Comparison of ENCODE assay signal across 23 cellular contexts in the genomic region with DNA sequence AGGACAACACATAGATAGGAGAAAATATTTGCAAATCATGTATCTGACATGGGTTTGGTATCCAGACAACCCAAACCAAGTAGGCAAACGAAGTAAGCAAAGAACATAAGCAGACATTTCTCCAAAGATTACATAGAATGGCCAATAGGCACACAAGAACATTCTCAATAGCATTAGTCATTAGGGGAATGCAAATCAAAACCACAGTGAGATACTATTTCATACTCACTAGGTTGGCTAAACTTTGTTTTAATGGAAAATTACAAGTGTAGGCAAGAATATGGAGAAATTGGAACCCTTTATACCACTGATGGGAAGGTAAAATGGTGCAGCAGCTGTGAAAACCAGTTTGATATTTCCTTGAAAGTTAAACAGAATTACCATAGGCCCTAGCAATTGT.
DNase-seq lines count a peak whose midpoint lies in the region; ATAC-seq, FAIRE-seq and TF ChIP-seq lines count a peak whose summit lies in the region.
"Had no signal": no experiment of that assay in that cellular context is flagged by ENCODE, and none has a peak within 500 bp of the region (broad histone marks: within the 10 kb centered on the region; RNA-seq: fewer than 3 reads in every experiment).

No MANE protein-coding gene starts in this region.

- in situ Hi-C loops in mammary epithelial cell (cut with MboI; ENCODE audit: low sequenced_read_pairs in 2 of 2) = no loop called here

- H3K4me2 ChIP-seq in PC-3 (ENCODE audit: low read length) = no peak overlapping the region
- H3K4me2 ChIP-seq in mammary epithelial cell (ENCODE audit: insufficient read depth, low read depth, low read length) = no peak overlapping the region
- H3K4me2 ChIP-seq in keratinocyte (ENCODE audit: control insufficient read depth, extremely low read depth, insufficient read depth, low read depth, low read length) = no peak overlapping the region
- no peak overlapping the region for H3K4me2 ChIP-seq in neural progenitor cell
- H3K4me2 ChIP-seq: hepatocyte, PC-9 had no signal

- WGBS in mammary epithelial cell (ENCODE audit: low coverage, missing lambda C conversion rate) = 67% methylated on average over 1 of the region's 1 CpG
- WGBS in right cardiac atrium = 85% methylated on average over 1 of the region's 1 CpG

- H3K4me1 ChIP-seq in PC-3 (ENCODE audit: insufficient read depth, low read length) = peaks cover 4% of the 10 kb centered on the region
- peaks cover under 1% of the 10 kb centered on the region for H3K4me1 ChIP-seq in mammary epithelial cell (ENCODE audit: insufficient read depth, low read length)
- peaks cover 5% of the 10 kb centered on the region for H3K4me1 ChIP-seq in keratinocyte (ENCODE audit: control insufficient read depth, extremely low read depth, insufficient read depth, low read length)
- no peaks in the 10 kb centered on the region for H3K4me1 ChIP-seq in CD4-positive, alpha-beta memory T cell (ENCODE audit: insufficient read depth, low read length)
- H3K4me1 ChIP-seq in right cardiac atrium (ENCODE audit: control insufficient read depth, insufficient read depth, low read length) = no peaks in the 10 kb centered on the region
- H3K4me1 ChIP-seq in neural progenitor cell = no peaks in the 10 kb centered on the region

- CTCF ChIA-PET in PC-3 (lab: Charles Lee) = no interaction called here
- CTCF ChIA-PET in mammary epithelial cell (lab: Charles Lee; ENCODE audit: low non-redundant PET) = no interaction called here
- CTCF ChIA-PET in CD4-positive, alpha-beta memory T cell (lab: Charles Lee; ENCODE audit: partially characterized antibody) = no interaction called here

- H3K27me3 ChIP-seq in PC-3 (ENCODE audit: low read length) (no peaks in the 10 kb centered on the region), mammary epithelial cell (ENCODE audit: insufficient read depth, low read length) (no peaks in the 10 kb centered on the region), keratinocyte (ENCODE audit: control insufficient read depth, extremely low read depth, insufficient read depth, low read length) (no peaks in the 10 kb centered on the region), right cardiac atrium (ENCODE audit: control insufficient read depth, insufficient read depth) (no peaks in the 10 kb centered on the region), neural progenitor cell (no peaks in the 10 kb centered on the region)
- no peaks in the 10 kb centered on the region for H3K27me3 ChIP-seq in CD4-positive, alpha-beta memory T cell (ENCODE audit: insufficient read depth, low read length)
- H3K27me3 ChIP-seq: esophagus squamous epithelium, hepatocyte, ovary, transverse colon had no signal

- H3K27ac Mint-ChIP-seq in CD4-positive, alpha-beta memory T cell = no peak overlapping the region
- H3K27ac Mint-ChIP-seq in neural progenitor cell = no peak overlapping the region
- H3K27ac Mint-ChIP-seq in activated CD4-positive, alpha-beta T cell treated with anti-CD3 and anti-CD28 coated beads, Interleukin-2, amount 10 ng/mL, durations not matched to agents 24 days and 14 days = no peak overlapping the region
- H3K27ac Mint-ChIP-seq: activated T-helper 2 cell treated with anti-CD3 and anti-CD28 coated beads, Interferon-gamma antibody, Interleukin-2, Interleukin-4, amounts not matched to agents 10 μg/mL and 5 μg/mL and 100 μg/mL, durations not matched to agents 14 hours and 24 hours and 36 hours; naive B cell; T-helper 2 cell treated with Interferon-gamma antibody and Interleukin-4, amounts not matched to agents 5 μg/mL and 100 μg/mL, for 36 hours had no signal

- BruUV-seq in PC-3 (replicated peaks; lab: Mats Ljungman, UMichigan) (no TSS peak), mammary epithelial cell (replicated peaks; lab: Mats Ljungman, UMichigan) (no TSS peak)

- no peak for TF ChIP-seq CTCF in PC-3 (conservative IDR thresholded peaks at IDR 0.05; ENCODE audit: low read depth, low read length)
- no peak for TF ChIP-seq CTCF in mammary epithelial cell (conservative IDR thresholded peaks at IDR 0.05 in 1 of 2, IDR thresholded peaks at IDR 0.05 in 1 of 2; ENCODE audit: extremely low read depth in 1 of 2, insufficient read depth in 1 of 2, low read depth in 1 of 2, low read length in 2 of 2)
- TF ChIP-seq CTCF in keratinocyte (optimal IDR thresholded peaks at IDR 0.05 in 1 of 3, IDR thresholded peaks at IDR 0.05 in 1 of 3, conservative IDR thresholded peaks at IDR 0.05 in 1 of 3; ENCODE audit: extremely low read depth in 1 of 3, insufficient read depth in 2 of 3, low read length in 3 of 3) = no peak
- no peak for TF ChIP-seq CTCF in neural progenitor cell (IDR thresholded peaks at IDR 0.05)

- peaks cover 2 to 4% of the 10 kb centered on the region in 2 donors for H3K36me3 Mint-ChIP-seq in CD4-positive, alpha-beta memory T cell
- H3K36me3 Mint-ChIP-seq in neural progenitor cell = peaks cover 4% of the 10 kb centered on the region
- H3K36me3 Mint-ChIP-seq in activated CD4-positive, alpha-beta T cell treated with anti-CD3 and anti-CD28 coated beads, Interleukin-2, amount 10 ng/mL, durations not matched to agents 24 days and 14 days (ENCODE audit: low read depth) = peaks cover 11% of the 10 kb centered on the region

- FAIRE-seq in keratinocyte (lab: Jason Lieb, UNC) = peak; percentile 68

- no peaks in the 10 kb centered on the region for H3F3A ChIP-seq in PC-3 (ENCODE audit: low read length, unreplicated experiment)
- H3F3A ChIP-seq in neural progenitor cell (ENCODE audit: low read depth) = no peaks in the 10 kb centered on the region

- H3K36me3 ChIP-seq in PC-3 (ENCODE audit: low read depth, low read length) (no peaks in the 10 kb centered on the region), mammary epithelial cell (ENCODE audit: insufficient read depth, low read length) (no peaks in the 10 kb centered on the region), keratinocyte (ENCODE audit: control insufficient read depth in 2 of 2, extremely low read depth in 1 of 2, insufficient read depth in 2 of 2, low read length in 2 of 2) (no peaks in the 10 kb centered on the region), neural progenitor cell (no peaks in the 10 kb centered on the region)
- no peaks in the 10 kb centered on the region for H3K36me3 ChIP-seq in CD4-positive, alpha-beta memory T cell (ENCODE audit: insufficient read depth, low read length)
- H3K36me3 ChIP-seq: esophagus squamous epithelium, ovary, transverse colon had no signal

- no peak overlapping the region for H3K9ac ChIP-seq in PC-3 (ENCODE audit: low read length)
- H3K9ac ChIP-seq in mammary epithelial cell (ENCODE audit: insufficient read depth, low read length) = no peak overlapping the region
- H3K9ac ChIP-seq in keratinocyte (ENCODE audit: control insufficient read depth, extremely low read depth, insufficient read depth, low read length) = no peak overlapping the region
- H3K9ac ChIP-seq in neural progenitor cell = no peak overlapping the region

- H3K79me2 ChIP-seq in PC-3 (ENCODE audit: low read length) = no peaks in the 10 kb centered on the region
- no peaks in the 10 kb centered on the region for H3K79me2 ChIP-seq in mammary epithelial cell (ENCODE audit: insufficient read depth, low read length)
- no peaks in the 10 kb centered on the region for H3K79me2 ChIP-seq in keratinocyte (ENCODE audit: control insufficient read depth, insufficient read depth, low read length)
- H3K79me2 ChIP-seq in neural progenitor cell (ENCODE audit: low read depth) = no peaks in the 10 kb centered on the region
- H3K79me2 ChIP-seq: hepatocyte had no signal

- H3K27ac ChIP-seq in PC-3 (ENCODE audit: low read length) = no peak overlapping the region
- no peak overlapping the region for H3K27ac ChIP-seq in mammary epithelial cell (ENCODE audit: insufficient read depth, low read depth, low read length)
- H3K27ac ChIP-seq in keratinocyte (ENCODE audit: control insufficient read depth, insufficient read depth, low read length) = no peak overlapping the region
- H3K27ac ChIP-seq in CD4-positive, alpha-beta memory T cell (ENCODE audit: low read depth, low read length) = no peak overlapping the region
- H3K27ac ChIP-seq in right cardiac atrium (ENCODE audit: low read length) = no peak overlapping the region
- H3K27ac ChIP-seq in neural progenitor cell = no peak overlapping the region
- H3K27ac ChIP-seq: esophagus squamous epithelium, hepatocyte, ovary, PC-9, SK-N-MC, transverse colon had no signal

- POLR2A ChIA-PET in PC-3 (lab: Charles Lee; ENCODE audit: unreplicated experiment) = no interaction called here
- POLR2A ChIA-PET in CD4-positive, alpha-beta memory T cell (lab: Charles Lee; ENCODE audit: partially characterized antibody) = no interaction called here

- dilution Hi-C loops in mammary epithelial cell (cut with HindIII; ENCODE audit: low sequenced_read_pairs) = no loop called here
- dilution Hi-C loops in keratinocyte (cut with MboI; ENCODE audit: extremely low pct_ligation_motif_present, low sequenced_read_pairs) = no loop called here

- H3K9me3 ChIP-seq in PC-3 (ENCODE audit: low read length) = no peaks in the 10 kb centered on the region
- no peaks in the 10 kb centered on the region for H3K9me3 ChIP-seq in mammary epithelial cell (replicated peaks; ENCODE audit: insufficient read depth, low read length)
- no peaks in the 10 kb centered on the region for H3K9me3 ChIP-seq in keratinocyte (ENCODE audit: control insufficient read depth, low read depth, low read length)
- no peaks in the 10 kb centered on the region for H3K9me3 ChIP-seq in CD4-positive, alpha-beta memory T cell (ENCODE audit: control insufficient read depth in 1 of 2, low read length in 2 of 2)
- H3K9me3 ChIP-seq in right cardiac atrium (ENCODE audit: control insufficient read depth, low read length) = no peaks in the 10 kb centered on the region
- H3K9me3 ChIP-seq in neural progenitor cell (ENCODE audit: low read depth) = no peaks in the 10 kb centered on the region
- H3K9me3 ChIP-seq: esophagus squamous epithelium, ovary had no signal

- ATAC-seq in PC-3 (peak; percentile 51; the same call in 1 of the 2 replicates), right cardiac atrium (no peak)

- H3K9me1 ChIP-seq in keratinocyte (ENCODE audit: control insufficient read depth, extremely low read depth, insufficient read depth, low read length) = no peaks in the 10 kb centered on the region

- DNase-seq in H4 (ENCODE audit: low spot score) (peak; percentile 61), PC-3 (peak; percentile 50), mammary epithelial cell (peak; percentile 56), keratinocyte (ENCODE audit: low read depth, low spot score) (no peak), right cardiac atrium (no peak), neural progenitor cell (ENCODE audit: low spot score) (no peak)
- no peak for DNase-seq in CD4-positive, alpha-beta memory T cell
- DNase-seq in activated CD4-positive, alpha-beta T cell treated with anti-CD3 and anti-CD28 coated beads, Interleukin-2, amount 10 ng/mL, durations not matched to agents 24 days and 14 days = no peak
- DNase-seq: activated CD4-positive, CD25-positive, alpha-beta regulatory T cell; AML-193; esophagus squamous epithelium; islet precursor cell; naive B cell; NCI-H146; ovary; PC-9; stimulated activated naive CD4-positive, alpha-beta T cell treated with Interleukin-2 at 50 U/mL for 16 hours; transverse colon had no signal

- no peak overlapping the region for H3K4me3 Mint-ChIP-seq in CD4-positive, alpha-beta memory T cell
- H3K4me3 Mint-ChIP-seq in neural progenitor cell = no peak overlapping the region
- H3K4me3 Mint-ChIP-seq in activated CD4-positive, alpha-beta T cell treated with anti-CD3 and anti-CD28 coated beads, Interleukin-2, amount 10 ng/mL, durations not matched to agents 24 days and 14 days = no peak overlapping the region
- H3K4me3 Mint-ChIP-seq: central memory CD8-positive, alpha-beta T cell; T-helper 2 cell treated with Interferon-gamma antibody and Interleukin-4, amounts not matched to agents 5 μg/mL and 100 μg/mL, for 36 hours had no signal

- peaks cover 0 to 6% of the 10 kb centered on the region in 2 donors for H3K27me3 Mint-ChIP-seq in CD4-positive, alpha-beta memory T cell
- H3K27me3 Mint-ChIP-seq in neural progenitor cell (ENCODE audit: insufficient read depth, low read depth) = peaks cover 6% of the 10 kb centered on the region
- H3K27me3 Mint-ChIP-seq in activated CD4-positive, alpha-beta T cell treated with anti-CD3 and anti-CD28 coated beads, Interleukin-2, amount 10 ng/mL, durations not matched to agents 24 days and 14 days = peaks cover 3% of the 10 kb centered on the region

- H2AFZ ChIP-seq in PC-3 (ENCODE audit: low read length) (no peak overlapping the region), mammary epithelial cell (ENCODE audit: low read depth, low read length) (no peak overlapping the region), keratinocyte (ENCODE audit: control insufficient read depth, low read length) (no peak overlapping the region), neural progenitor cell (replicated peaks) (no peak overlapping the region)
- H2AFZ ChIP-seq: hepatocyte, PC-9 had no signal

- H3K9me3 Mint-ChIP-seq in CD4-positive, alpha-beta memory T cell = peaks cover 0 to 25% (median 15%) of the 10 kb centered on the region in 8 donors
- H3K9me3 Mint-ChIP-seq in neural progenitor cell = peaks cover 23% of the 10 kb centered on the region
- H3K9me3 Mint-ChIP-seq in activated CD4-positive, alpha-beta T cell treated with anti-CD3 and anti-CD28 coated beads, Interleukin-2, amount 10 ng/mL, durations not matched to agents 24 days and 14 days = peaks cover 22% of the 10 kb centered on the region

- intact Hi-C loops in PC-3 (cut with micrococcal nuclease) (no loop called here), mammary epithelial cell (cut with micrococcal nuclease) (loop anchor here (10.0 kb wide), 1 partner anchor 215 kb away; a partner anchor contains a TSS), right cardiac atrium (cut with DNase I) (no loop called here)
- intact Hi-C loops in CD4-positive, alpha-beta memory T cell (cut with micrococcal nuclease) = no loop called here
- intact Hi-C loops in activated CD4-positive, alpha-beta T cell treated with anti-CD3 and anti-CD28 coated beads, Interleukin-2, amount 10 ng/mL, durations not matched to agents 24 days and 14 days (cut with micrococcal nuclease) = no loop called here

- no peaks in the 10 kb centered on the region for H3K9me2 ChIP-seq in PC-3 (replicated peaks; ENCODE audit: low read length)

- no peaks in the 10 kb centered on the region for H4K20me1 ChIP-seq in PC-3 (ENCODE audit: low read length)
- H4K20me1 ChIP-seq in mammary epithelial cell (ENCODE audit: insufficient read depth, low read length) = no peaks in the 10 kb centered on the region
- H4K20me1 ChIP-seq in keratinocyte (ENCODE audit: control insufficient read depth, extremely low read depth, insufficient read depth, low read length) = no peaks in the 10 kb centered on the region
- H4K20me1 ChIP-seq in neural progenitor cell (ENCODE audit: low read depth) = no peaks in the 10 kb centered on the region

- no peaks in the 10 kb centered on the region for H3K4me1 Mint-ChIP-seq in CD4-positive, alpha-beta memory T cell
- H3K4me1 Mint-ChIP-seq in neural progenitor cell = peaks cover 4% of the 10 kb centered on the region
- H3K4me1 Mint-ChIP-seq in activated CD4-positive, alpha-beta T cell treated with anti-CD3 and anti-CD28 coated beads, Interleukin-2, amount 10 ng/mL, durations not matched to agents 24 days and 14 days = peaks cover 2% of the 10 kb centered on the region
- H3K4me1 Mint-ChIP-seq: central memory CD8-positive, alpha-beta T cell; naive B cell had no signal

- H3K4me3 ChIP-seq in PC-3 (ENCODE audit: low read length) = no peak overlapping the region
- no peak overlapping the region for H3K4me3 ChIP-seq in mammary epithelial cell (replicated peaks in 1 of 3; ENCODE audit: insufficient read depth in 1 of 3, low read depth in 2 of 3, low read length in 3 of 3)
- no peak overlapping the region for H3K4me3 ChIP-seq in keratinocyte (ENCODE audit: control insufficient read depth in 2 of 3, extremely low read depth in 1 of 3, insufficient read depth in 2 of 3, low read depth in 1 of 3, low read length in 3 of 3)
- no peak overlapping the region for H3K4me3 ChIP-seq in CD4-positive, alpha-beta memory T cell (ENCODE audit: low read length in 2 of 2)
- H3K4me3 ChIP-seq in right cardiac atrium (ENCODE audit: low read length) = no peak overlapping the region
- H3K4me3 ChIP-seq in neural progenitor cell = no peak overlapping the region
- H3K4me3 ChIP-seq: esophagus squamous epithelium, hepatocyte, ovary, PC-9, SK-N-MC, transverse colon had no signal

Comparison
In these comparisons a context has a peak if more than half of its experiments do, and no peak if none do; other contexts are left out.
1. DNase-seq: peak in H4 (single experiment), PC-3 (single experiment) and mammary epithelial cell (single experiment); none in keratinocyte (single experiment), CD4-positive, alpha-beta memory T cell (0 of 5), right cardiac atrium (0 of 3), neural progenitor cell (single experiment) and activated CD4-positive, alpha-beta T cell treated with anti-CD3 and anti-CD28 coated beads, Interleukin-2, amount 10 ng/mL, durations not matched to agents 24 days and 14 days (single experiment).